7 cellular contexts compared by ENCODE assay signal in the genomic region with DNA sequence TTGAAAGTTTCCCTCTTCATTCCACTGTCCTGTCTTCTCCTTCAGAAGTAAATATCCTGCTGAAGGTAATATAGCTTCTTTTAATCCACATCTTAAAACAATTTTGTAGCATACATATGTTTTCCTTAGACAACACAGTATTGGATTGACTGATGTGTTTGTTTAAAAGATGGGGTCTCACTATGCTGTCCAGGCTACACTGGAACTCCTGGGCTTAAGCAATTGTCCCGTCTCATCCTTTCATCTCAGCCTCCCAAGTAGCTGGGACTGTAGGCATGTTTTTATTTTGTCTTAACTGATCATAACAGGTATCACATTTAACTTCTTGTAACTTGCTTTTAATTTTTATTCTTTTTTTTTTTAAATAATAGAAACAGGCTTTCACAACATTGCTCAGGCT.
"Had no signal": no experiment of that assay in that cellular context is flagged by ENCODE, and none has a peak within 500 bp of the region (broad histone marks: within the 10 kb centered on the region; RNA-seq: fewer than 3 reads in every experiment).

No MANE protein-coding gene starts in this region.

- FAIRE-seq: G401.6, GM12878, GM12891, GM12892, GM18507 had no signal

- ATAC-seq: GM12878 had no signal

- DNase-seq: GDM1, GF-D8 had no signal

- H3K4me3 ChIP-seq: GM12878 had no signal
